ENCODE assay signal across 8 cellular contexts in genomic region chr5:133032852-133033742, GRCh38. TPM values are rescaled to one million over a fixed set of nuclear protein-coding genes. Genes with fewer than 3 reads are reported as not detected.
DNase-seq lines count a peak whose midpoint lies in the region; ATAC-seq and TF ChIP-seq lines count a peak whose summit lies in the region.

No MANE protein-coding gene starts in this region.

- POLR2A ChIA-PET in activated naive CD8-positive, alpha-beta T cell treated with anti-CD3 and anti-CD28 coated beads, Interleukin-2, amount 10 ng/mL, durations not matched to agents 7 days and 5 days (lab: Charles Lee): no interaction called here

- H3K27ac ChIP-seq in esophagus squamous epithelium: peak overlapping the region in 1 of 4 donors; percentile 10

- no peak overlapping the region for H3K4me3 Mint-ChIP-seq in activated naive CD8-positive, alpha-beta T cell treated with anti-CD3 and anti-CD28 coated beads, Interleukin-2, amount 10 ng/mL, durations not matched to agents 7 days and 5 days
- no peak overlapping the region for H3K4me3 Mint-ChIP-seq in activated naive CD8-positive, alpha-beta T cell treated with anti-CD3 and anti-CD28 coated beads for 36 hours

- H3K4me1 Mint-ChIP-seq in activated naive CD8-positive, alpha-beta T cell treated with anti-CD3 and anti-CD28 coated beads, Interleukin-2, amount 10 ng/mL, durations not matched to agents 7 days and 5 days: peaks cover 7% of the 10 kb centered on the region
- H3K4me1 Mint-ChIP-seq in activated naive CD8-positive, alpha-beta T cell treated with anti-CD3 and anti-CD28 coated beads for 36 hours: no peaks in the 10 kb centered on the region

- no peaks in the 10 kb centered on the region for H3K27me3 Mint-ChIP-seq in activated naive CD8-positive, alpha-beta T cell treated with anti-CD3 and anti-CD28 coated beads, Interleukin-2, amount 10 ng/mL, durations not matched to agents 7 days and 5 days
- peaks cover 5% of the 10 kb centered on the region for H3K27me3 Mint-ChIP-seq in activated naive CD8-positive, alpha-beta T cell treated with anti-CD3 and anti-CD28 coated beads for 36 hours

- H3K9me3 ChIP-seq in esophagus squamous epithelium: no peaks in the 10 kb centered on the region

- H3K4me3 ChIP-seq in choroid plexus epithelial cell (ENCODE audit: low read depth, low read length): no peak overlapping the region
- no peak overlapping the region for H3K4me3 ChIP-seq in esophagus squamous epithelium

- no peak for TF ChIP-seq POLR2A in esophagus squamous epithelium (IDR thresholded peaks at IDR 0.05)

- H3K27ac Mint-ChIP-seq in activated naive CD8-positive, alpha-beta T cell treated with anti-CD3 and anti-CD28 coated beads, Interleukin-2, amount 10 ng/mL, durations not matched to agents 7 days and 5 days: no peak overlapping the region
- no peak overlapping the region for H3K27ac Mint-ChIP-seq in activated naive CD8-positive, alpha-beta T cell treated with anti-CD3 and anti-CD28 coated beads for 36 hours

- WGBS in esophagus squamous epithelium, 2 donors: 55 to 67% methylated on average over 6 of the region's 6 CpGs

- no peaks in the 10 kb centered on the region for H3K27me3 ChIP-seq in esophagus squamous epithelium

- ATAC-seq in activated naive CD8-positive, alpha-beta T cell treated with anti-CD3 and anti-CD28 coated beads, Interleukin-2, amount 10 ng/mL, durations not matched to agents 7 days and 5 days (ENCODE audit: low read depth): peak; percentile 66
- peak; percentile 84 for ATAC-seq in HG03354 (IDR thresholded peaks at IDR 0.05; ENCODE audit: poor library complexity, severe bottlenecking, unreplicated experiment)
- ATAC-seq in HG03521 (IDR thresholded peaks at IDR 0.05; ENCODE audit: unreplicated experiment): no peak

- H3K4me1 ChIP-seq in esophagus squamous epithelium: no peaks in the 10 kb centered on the region

- no peaks in the 10 kb centered on the region for H3K9me3 Mint-ChIP-seq in activated naive CD8-positive, alpha-beta T cell treated with anti-CD3 and anti-CD28 coated beads, Interleukin-2, amount 10 ng/mL, durations not matched to agents 7 days and 5 days
- H3K9me3 Mint-ChIP-seq in activated naive CD8-positive, alpha-beta T cell treated with anti-CD3 and anti-CD28 coated beads for 36 hours: no peaks in the 10 kb centered on the region

- H3K36me3 Mint-ChIP-seq in activated naive CD8-positive, alpha-beta T cell treated with anti-CD3 and anti-CD28 coated beads, Interleukin-2, amount 10 ng/mL, durations not matched to agents 7 days and 5 days: no peaks in the 10 kb centered on the region
- H3K36me3 Mint-ChIP-seq in activated naive CD8-positive, alpha-beta T cell treated with anti-CD3 and anti-CD28 coated beads for 36 hours: no peaks in the 10 kb centered on the region

- no peaks in the 10 kb centered on the region for H3K36me3 ChIP-seq in esophagus squamous epithelium

- DNase-seq in activated naive CD8-positive, alpha-beta T cell treated with anti-CD3 and anti-CD28 coated beads, Interleukin-2, amount 10 ng/mL, durations not matched to agents 7 days and 5 days: no peak
- DNase-seq in activated naive CD8-positive, alpha-beta T cell treated with anti-CD3 and anti-CD28 coated beads for 36 hours: no peak
- DNase-seq in choroid plexus epithelial cell (ENCODE audit: low read depth): peak; percentile 42
- peak; percentile 13 for DNase-seq in superior temporal gyrus (ENCODE audit: extremely low spot score)
- DNase-seq in posterior vena cava (ENCODE audit: low spot score): no peak
- no peak for DNase-seq in esophagus squamous epithelium (lab: John Stamatoyannopoulos, UW)

- TF ChIP-seq CTCF in choroid plexus epithelial cell (conservative IDR thresholded peaks at IDR 0.05; ENCODE audit: low read depth, low read length) (no peak), esophagus squamous epithelium (IDR thresholded peaks at IDR 0.05) (no peak)

- intact Hi-C loops in posterior vena cava (cut with DNase I) (no loop called here), esophagus squamous epithelium (cut with DNase I) (no loop called here)

RNA-seq across cellular contexts. Expression of gene ZCCHC10, which starts 6.7 kb away (rescaled TPM):
- total RNA-seq in activated naive CD8-positive, alpha-beta T cell treated with anti-CD3 and anti-CD28 coated beads, Interleukin-2, amount 10 ng/mL, durations not matched to agents 7 days and 5 days: 10 to 100 TPM; 22.8 to 24.5 TPM
- 10 to 100 TPM; 31.2 to 33.5 TPM for total RNA-seq in activated naive CD8-positive, alpha-beta T cell treated with anti-CD3 and anti-CD28 coated beads for 36 hours
- total RNA-seq in posterior vena cava (10 to 100 TPM; 14.8 to 19.0 TPM), esophagus squamous epithelium (10 to 100 TPM in 3 of 4 donors, 1 to 10 TPM in 1; 7.0 to 29.7 (median 13.3) TPM)

RNA-seq across cellular contexts. Expression of gene HSPA4, which starts 18.7 kb away (rescaled TPM):
- 10 to 100 TPM; 78.9 to 83.2 TPM for total RNA-seq in activated naive CD8-positive, alpha-beta T cell treated with anti-CD3 and anti-CD28 coated beads, Interleukin-2, amount 10 ng/mL, durations not matched to agents 7 days and 5 days
- 100 to 1,000 TPM; 296 to 302 TPM for total RNA-seq in activated naive CD8-positive, alpha-beta T cell treated with anti-CD3 and anti-CD28 coated beads for 36 hours
- total RNA-seq in posterior vena cava (10 to 100 TPM; 70.4 to 89.8 TPM), esophagus squamous epithelium (10 to 100 TPM; 47.7 to 82.4 (median 67.3) TPM)

Comparison
In these comparisons a context has a peak if more than half of its experiments do, and no peak if none do; other contexts are left out.
1. DNase-seq: peak in choroid plexus epithelial cell (single experiment) and superior temporal gyrus (single experiment); none in activated naive CD8-positive, alpha-beta T cell treated with anti-CD3 and anti-CD28 coated beads, Interleukin-2, amount 10 ng/mL, durations not matched to agents 7 days and 5 days (single experiment), activated naive CD8-positive, alpha-beta T cell treated with anti-CD3 and anti-CD28 coated beads for 36 hours (single experiment), posterior vena cava (single experiment) and esophagus squamous epithelium (single experiment).